20 cellular contexts compared by ENCODE assay signal in genomic region chr5:109668668-109669422, GRCh38.
DNase-seq lines count a peak whose midpoint lies in the region; ATAC-seq lines count a peak whose summit lies in the region.
"Had no signal": no experiment of that assay in that cellular context is flagged by ENCODE, and none has a peak within 500 bp of the region (broad histone marks: within the 10 kb centered on the region; RNA-seq: fewer than 3 reads in every experiment).

No MANE protein-coding gene starts in this region.

- ATAC-seq in GM19023 (IDR thresholded peaks at IDR 0.05; ENCODE audit: unreplicated experiment) (peak; percentile 52), GM21619 (IDR thresholded peaks at IDR 0.05; ENCODE audit: unreplicated experiment) (peak; percentile 48), HG03342 (IDR thresholded peaks at IDR 0.05; ENCODE audit: unreplicated experiment) (peak; percentile 64)
- ATAC-seq: psoas muscle; SK-N-SH treated with all-trans-retinoic acid at 6 μM for 48 hours; stimulated activated effector memory CD8-positive, alpha-beta T cell treated with anti-CD3 and anti-CD28 coated beads, Interleukin-12 subunit alpha, Interleukin-12 subunit beta, amount 100 ng/mL, for 72 hours had no signal

- DNase-seq in iPS-NIHi7 (ENCODE audit: extremely low spot score) (peak; percentile 22), NOMO-1 treated with DMSO at 0.1 percent for 48 hours (lab: John Stamatoyannopoulos, UW; ENCODE audit: unreplicated experiment) (no peak), NCI-H345 treated with DMSO at 0.1 percent for 48 hours (lab: John Stamatoyannopoulos, UW; ENCODE audit: unreplicated experiment) (no peak), NCI-H774 (lab: John Stamatoyannopoulos, UW) (no peak), GM03348 (ENCODE audit: low spot score) (no peak)
- DNase-seq: activated effector memory CD4-positive, alpha-beta T cell treated with anti-CD3 and anti-CD28 coated beads, Interleukin-2, amount 50 U/mL, for 16 hours; aorta; EL; kidney glomerular epithelial cell; mesenchymal stem cell; NCI-H2081; NCI-H524; psoas muscle; spleen; tibial artery had no signal
